ENCODE assay signal across 8 cellular contexts in genomic region chr1:42035830-42036604, GRCh38.
DNase-seq lines count a peak whose midpoint lies in the region; ATAC-seq, FAIRE-seq and TF ChIP-seq lines count a peak whose summit lies in the region.

No MANE protein-coding gene starts in this region.

- 1 to 2% (median 1%) methylated on average over 43 to 60 of the region's 60 CpGs for WGBS in small intestine, 3 donors

- H3K4me3 ChIP-seq in AG04450 (ENCODE audit: low read depth, low read length) (peak overlapping the region; percentile 81), WERI-Rb-1 (ENCODE audit: low read depth, low read length) (peak overlapping the region; percentile 71), bronchial epithelial cell (ENCODE audit: low read depth, low read length) (peak overlapping the region; percentile 75), small intestine (ENCODE audit: low read depth in 1 of 2, low read length in 2 of 2) (peak overlapping the region; percentile 74 to 88)

- H3K4me1 ChIP-seq in small intestine (ENCODE audit: control insufficient read depth in 2 of 2, insufficient read depth in 1 of 2, low read depth in 1 of 2, low read length in 1 of 2), result peaks cover 0 to 4% of the 10 kb centered on the region in 2 donors

- POLR2A ChIA-PET in AG04450 (lab: Yijun Ruan, JAX), result interaction anchor here (0.6 kb wide), 1 partner anchor 150 kb away, joined by 3 read pairs; no protein-coding TSS in a partner anchor

- TF ChIP-seq CTCF in AG04450 (IDR thresholded peaks at IDR 0.05; ENCODE audit: low read depth, low read length) (no peak), WERI-Rb-1 (IDR thresholded peaks at IDR 0.05; ENCODE audit: low read depth, low read length) (no peak), bronchial epithelial cell (IDR thresholded peaks at IDR 0.05; ENCODE audit: insufficient read depth, low read length, severe bottlenecking) (no peak)

- CTCF ChIA-PET in AG04450 (lab: Charles Lee), result interaction anchor here (0.6 to 1.1 kb wide), 4 partner anchors 145 to 463 kb away, joined by 3 to 10 read pairs (median 7); no protein-coding TSS in a partner anchor

- ATAC-seq in GM18907 (IDR thresholded peaks at IDR 0.05; ENCODE audit: unreplicated experiment) (peak; percentile 91), HG03135 (IDR thresholded peaks at IDR 0.05; ENCODE audit: unreplicated experiment) (peak; percentile 91)

- H3K27me3 ChIP-seq in AG04450 (ENCODE audit: control insufficient read depth, insufficient read depth, low read length) (peaks cover 5% of the 10 kb centered on the region), WERI-Rb-1 (ENCODE audit: insufficient read depth, low read depth, severe bottlenecking) (no peaks in the 10 kb centered on the region), bronchial epithelial cell (ENCODE audit: control insufficient read depth, insufficient read depth, low read length) (peaks cover 2% of the 10 kb centered on the region), small intestine (ENCODE audit: control insufficient read depth in 2 of 2, insufficient read depth in 2 of 2, low read length in 2 of 2) (no peaks in the 10 kb centered on the region)

- DNase-seq in AG04450 (ENCODE audit: low read depth, low spot score) (peak; percentile 76), NCI-H2171 (lab: John Stamatoyannopoulos, UW) (peak; percentile 95), WERI-Rb-1 (peak; percentile 96), bronchial epithelial cell (ENCODE audit: low read depth) (peak; percentile 73), iPS-NIHi7 (ENCODE audit: extremely low spot score) (peak; percentile 98), small intestine (peak; percentile 91)

- H3K9me3 ChIP-seq in AG04450 (ENCODE audit: control insufficient read depth, insufficient read depth, low read length) (no peaks in the 10 kb centered on the region; the same call in 1 of the 2 replicates), WERI-Rb-1 (ENCODE audit: severe bottlenecking) (no peaks in the 10 kb centered on the region), small intestine (ENCODE audit: control insufficient read depth, low read depth) (no peaks in the 10 kb centered on the region)

- no peaks in the 10 kb centered on the region for H3K36me3 ChIP-seq in WERI-Rb-1
- H3K36me3 ChIP-seq in bronchial epithelial cell (ENCODE audit: control insufficient read depth, insufficient read depth, low read length), result no peaks in the 10 kb centered on the region
- no peaks in the 10 kb centered on the region for H3K36me3 ChIP-seq in small intestine (ENCODE audit: control insufficient read depth in 2 of 2, insufficient read depth in 2 of 2, low read length in 2 of 2)

- FAIRE-seq in bronchial epithelial cell (lab: Jason Lieb, UNC) (no peak), small intestine (lab: Jason Lieb, UNC) (no peak)

- H3K27ac ChIP-seq in AG04450 (ENCODE audit: low read depth, low read length) (peak overlapping the region; percentile 31), WERI-Rb-1 (no peak overlapping the region; the same call in 1 of the 2 replicates), small intestine (ENCODE audit: low read depth in 1 of 2, low read length in 1 of 2) (peak overlapping the region in 1 of 2 donors; percentile 63)
